Comparison of ENCODE assay signal across 10 cellular contexts in genomic region chr2:63853527-63854310, GRCh38. TPM values are rescaled to one million over a fixed set of nuclear protein-coding genes. Genes with fewer than 3 reads are reported as not detected.
DNase-seq lines count a peak whose midpoint lies in the region; ATAC-seq, FAIRE-seq and TF ChIP-seq lines count a peak whose summit lies in the region.
"Had no signal": no experiment of that assay in that cellular context is flagged by ENCODE, and none has a peak within 500 bp of the region (broad histone marks: within the 10 kb centered on the region; RNA-seq: fewer than 3 reads in every experiment).

No MANE protein-coding gene starts in this region.

- FAIRE-seq in A549 (lab: Jason Lieb, UNC), result no peak

- H3K4me1 ChIP-seq in A549, result peaks cover 29% of the 10 kb centered on the region

- H3K27me3 Mint-ChIP-seq in memory B cell, result no peaks in the 10 kb centered on the region

- POLR2A ChIA-PET in A549 (lab: Yijun Ruan, JAX), result no interaction called here

- no peaks in the 10 kb centered on the region for H3K27me3 ChIP-seq in HL-60 (ENCODE audit: insufficient read depth, poor library complexity, severe bottlenecking)

- no peak overlapping the region for H3K4me3 Mint-ChIP-seq in memory B cell

- TF ChIP-seq POLR2A in A549 (IDR thresholded peaks at IDR 0.05; ENCODE audit: low read length), result no peak

- H3K27ac ChIP-seq in A549, result no peak overlapping the region
- 0 out of 2 replicates have a peak overlapping the region, but pooled peaks have one; percentile 5 for H3K27ac ChIP-seq in HL-60 (replicated peaks)
- peak overlapping the region; percentile 7 to 30 for H3K27ac ChIP-seq in coronary artery

- no peak for ATAC-seq in A549
- no peak for ATAC-seq in memory B cell (ENCODE audit: low read depth)
- no peak for ATAC-seq in HG03159 (IDR thresholded peaks at IDR 0.05; ENCODE audit: unreplicated experiment)
- no peak for ATAC-seq in HG03196 (IDR thresholded peaks at IDR 0.05; ENCODE audit: unreplicated experiment)
- ATAC-seq in HG03378 (IDR thresholded peaks at IDR 0.05; ENCODE audit: unreplicated experiment), result no peak

- H3K4me2 ChIP-seq in A549, result peak overlapping the region; percentile 18; the same call in 1 of the 3 replicates

- TF ChIP-seq CTCF in A549 (IDR thresholded peaks at IDR 0.05), result no peak
- no peak for TF ChIP-seq CTCF in HL-60 (IDR thresholded peaks at IDR 0.05; ENCODE audit: insufficient read depth, low read length)
- no peak for TF ChIP-seq CTCF in coronary artery (IDR thresholded peaks at IDR 0.05)

- peaks cover 6% of the 10 kb centered on the region for H3K36me3 Mint-ChIP-seq in memory B cell

- no peaks in the 10 kb centered on the region for H3K9me3 Mint-ChIP-seq in memory B cell

- peak overlapping the region; percentile 75 for H3K27ac Mint-ChIP-seq in memory B cell

- no peak for TF ChIP-seq EP300 in A549 (IDR thresholded peaks at IDR 0.05)

- 74% methylated on average over 4 of the region's 4 CpGs for WGBS in A549 (ENCODE audit: missing lambda C conversion rate)

- H3K4me3 ChIP-seq in A549, result no peak overlapping the region
- H3K4me3 ChIP-seq in HL-60 (replicated peaks; ENCODE audit: insufficient read depth, low read length), result no peak overlapping the region
- H3K4me3 ChIP-seq in coronary artery, result no peak overlapping the region

- CTCF ChIA-PET in A549 (lab: Yijun Ruan, JAX), result interaction anchor here (1.1 to 6.1 kb wide), 7 partner anchors 8 to 170 kb away, joined by 3 to 33 read pairs (median 8); partner anchors contain the start of gene UGP2

- peaks cover 26% of the 10 kb centered on the region for H3K4me1 Mint-ChIP-seq in memory B cell

- TF ChIP-seq RAD21 in A549 (conservative IDR thresholded peaks at IDR 0.05 in 1 of 2, IDR thresholded peaks at IDR 0.05 in 1 of 2), result no peak

- no peak for DNase-seq in A549 (ENCODE audit: low read depth in 1 of 2, low spot score in 1 of 2)
- peak in 1 of 2 experiments; percentile 5 for DNase-seq in HL-60 (ENCODE audit: low read depth in 1 of 2, low spot score in 1 of 2)
- DNase-seq in coronary artery (ENCODE audit: low spot score), result no peak
- DNase-seq in memory B cell (ENCODE audit: low spot score in 2 of 2), result no peak
- no peak for DNase-seq in epidermal melanocyte (ENCODE audit: insufficient read length, low spot score)
- DNase-seq: activated gamma-delta T cell, NCI-H1092 treated with DMSO at 0.1 percent for 48 hours had no signal

- no peaks in the 10 kb centered on the region for H3K9me3 ChIP-seq in A549

TF ChIP-seq in A549, 52 proteins besides CTCF, POLR2A, EP300 and RAD21:
- TF ChIP-seq MAX (IDR thresholded peaks at IDR 0.05), result no peak

RNA-seq across cellular contexts. Expression of gene UGP2, which starts 12.0 kb away (rescaled TPM):
- polyA plus RNA-seq in A549 (2011; rRNA removed) (136 and 162 TPM in 2 replicates), A549 (2017; fragmentation: RNase III; extraction: RNeasy Plus Mini Kit Qiagen cat#74134 plus additional on column Dnase treatment) (110 to 119 TPM (median 114 TPM) in 3 replicates)
- 26.8 and 28.5 TPM in 2 replicates for polyA plus RNA-seq in A549 (2012; cell fraction: cytosol; rRNA removed)
- polyA plus RNA-seq in A549 (2012; cell fraction: nucleus; rRNA removed), result 7.4 and 13.8 TPM in 2 replicates
- polyA minus RNA-seq in A549 (2011; rRNA and poly(A)+ RNA removed), result 19.7 and 25.8 TPM in 2 replicates

Comparison
In these comparisons a context has a peak if more than half of its experiments do, and no peak if none do; other contexts are left out.
1. H3K27ac ChIP-seq: peak in HL-60 (single experiment) and coronary artery (2 of 2); none in A549 (0 of 2).